9 cellular contexts compared by ENCODE assay signal in the genomic region with DNA sequence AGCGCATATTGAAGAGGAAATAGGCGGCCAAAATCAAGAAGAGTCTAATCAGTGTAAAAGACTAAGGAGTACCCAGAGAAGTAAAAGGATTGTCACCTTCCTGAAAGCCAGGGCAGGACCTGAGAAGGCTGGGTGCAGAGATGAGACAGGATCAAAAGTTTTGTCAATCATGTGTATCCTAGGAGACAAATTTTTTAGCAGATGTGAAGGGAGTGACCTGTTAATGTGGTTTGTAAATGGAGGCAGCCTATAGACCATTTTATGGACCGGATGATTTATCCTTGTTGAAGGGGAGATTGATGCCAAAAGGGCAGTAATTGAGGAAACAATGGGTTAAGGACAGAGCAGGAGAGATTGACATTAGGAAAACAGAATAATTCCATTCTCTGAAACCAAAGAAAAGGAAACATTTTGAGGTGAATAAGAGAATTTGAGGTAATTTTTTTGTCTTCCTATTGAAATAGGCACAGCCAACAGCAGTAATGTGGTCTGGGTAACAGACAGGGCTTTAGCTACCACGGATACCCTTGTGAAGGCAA. TPM values are rescaled to one million over a fixed set of nuclear protein-coding genes. Genes with fewer than 3 reads are reported as not detected.
DNase-seq lines count a peak whose midpoint lies in the region; ATAC-seq, FAIRE-seq and TF ChIP-seq lines count a peak whose summit lies in the region.
"Had no signal": no experiment of that assay in that cellular context is flagged by ENCODE, and none has a peak within 500 bp of the region (broad histone marks: within the 10 kb centered on the region; RNA-seq: fewer than 3 reads in every experiment).

No MANE protein-coding gene starts in this region.

- TF ChIP-seq POLR2A in A549 (IDR thresholded peaks at IDR 0.05; ENCODE audit: low read length) (no peak), erythroblast (IDR thresholded peaks at IDR 0.05; ENCODE audit: low read length) (no peak), stomach (IDR thresholded peaks at IDR 0.05) (no peak)

- TF ChIP-seq RAD21 in A549 (conservative IDR thresholded peaks at IDR 0.05 in 1 of 2, IDR thresholded peaks at IDR 0.05 in 1 of 2), result no peak

- no peak for TF ChIP-seq EP300 in A549 (IDR thresholded peaks at IDR 0.05)
- TF ChIP-seq EP300 in stomach (IDR thresholded peaks at IDR 0.05), result no peak

- POLR2A ChIA-PET in A549 (lab: Yijun Ruan, JAX), result no interaction called here

- CTCF ChIA-PET in A549 (lab: Yijun Ruan, JAX), result interaction anchor here (0.6 kb wide), 1 partner anchor 996 kb away, joined by 3 read pairs; no protein-coding TSS in a partner anchor

- H3K9me3 ChIP-seq in A549, result no peaks in the 10 kb centered on the region
- H3K9me3 ChIP-seq in stomach, result no peaks in the 10 kb centered on the region

- TF ChIP-seq CTCF in A549 (IDR thresholded peaks at IDR 0.05), result no peak
- no peak for TF ChIP-seq CTCF in stomach (IDR thresholded peaks at IDR 0.05)

- H3K4me3 ChIP-seq in A549 (peak overlapping the region; percentile 85), stomach (peak overlapping the region in 3 of 4 donors; percentile 67)
- H3K4me3 ChIP-seq: lung had no signal

- FAIRE-seq in A549 (lab: Jason Lieb, UNC), result no peak

- peak overlapping the region; percentile 93 for H3K4me2 ChIP-seq in A549

- H3K36me3 ChIP-seq in stomach, result peaks cover 0 to 3% (median under 1%) of the 10 kb centered on the region in 4 donors

- DNase-seq in A549 (ENCODE audit: low read depth in 1 of 2, low spot score in 1 of 2) (no peak), NCI-H748 (lab: John Stamatoyannopoulos, UW; ENCODE audit: unreplicated experiment) (peak; percentile 47), erythroblast (lab: John Stamatoyannopoulos, UW) (peak; percentile 77 to 86), stomach (no peak), H4 (ENCODE audit: low spot score) (no peak)

- H3K27ac ChIP-seq in A549, result peak overlapping the region; percentile 94 to 96; a peak in 5 of 6 replicates
- H3K27ac ChIP-seq in stomach, result no peak overlapping the region

- peak; percentile 9 to 12; a peak in 2 of 6 replicates for ATAC-seq in A549
- peak; percentile 5 for ATAC-seq in GM19023 (IDR thresholded peaks at IDR 0.05; ENCODE audit: unreplicated experiment)
- ATAC-seq in HG02623 (IDR thresholded peaks at IDR 0.05; ENCODE audit: unreplicated experiment), result no peak
- no peak for ATAC-seq in HG03469 (IDR thresholded peaks at IDR 0.05; ENCODE audit: unreplicated experiment)

- no peaks in the 10 kb centered on the region for H3K27me3 ChIP-seq in stomach

- intact Hi-C loops in stomach (cut with DNase I; ENCODE audit: low total_unique reads), result loop anchor here (10.0 kb wide), 1 partner anchor 83 kb away; a partner anchor contains a TSS

- H3K4me1 ChIP-seq in A549 (peaks cover 19% of the 10 kb centered on the region), stomach (peaks cover 9 to 43% (median 25%) of the 10 kb centered on the region in 4 donors)

- WGBS in A549 (ENCODE audit: missing lambda C conversion rate), result 4% methylated on average over 4 of the region's 4 CpGs
- WGBS in stomach, 5 donors, result 1 to 5% (median 3%) methylated on average over 4 of the region's 4 CpGs

TF ChIP-seq in A549, 52 proteins besides CTCF, POLR2A, EP300 and RAD21:
- TF ChIP-seq CHD4 (IDR thresholded peaks at IDR 0.05; ENCODE audit: borderline replicate concordance) (no peak), TP53 (CRISPR knock-in tag; IDR thresholded peaks at IDR 0.05) (no peak), JUNB (IDR thresholded peaks at IDR 0.05) (no peak), BHLHE40 (IDR thresholded peaks at IDR 0.05; ENCODE audit: low read depth, low read length) (no peak), POLR2AphosphoS2 (conservative IDR thresholded peaks at IDR 0.05; ENCODE audit: low read length) (no peak), ESRRA (IDR thresholded peaks at IDR 0.05; ENCODE audit: borderline replicate concordance, low read length) (no peak), TFCP2L1 (CRISPR knock-in tag; IDR thresholded peaks at IDR 0.05) (no peak), FOSB (CRISPR knock-in tag; IDR thresholded peaks at IDR 0.05) (no peak), SMC3 (IDR thresholded peaks at IDR 0.05) (no peak)
- TF ChIP-seq, protein P1, sequence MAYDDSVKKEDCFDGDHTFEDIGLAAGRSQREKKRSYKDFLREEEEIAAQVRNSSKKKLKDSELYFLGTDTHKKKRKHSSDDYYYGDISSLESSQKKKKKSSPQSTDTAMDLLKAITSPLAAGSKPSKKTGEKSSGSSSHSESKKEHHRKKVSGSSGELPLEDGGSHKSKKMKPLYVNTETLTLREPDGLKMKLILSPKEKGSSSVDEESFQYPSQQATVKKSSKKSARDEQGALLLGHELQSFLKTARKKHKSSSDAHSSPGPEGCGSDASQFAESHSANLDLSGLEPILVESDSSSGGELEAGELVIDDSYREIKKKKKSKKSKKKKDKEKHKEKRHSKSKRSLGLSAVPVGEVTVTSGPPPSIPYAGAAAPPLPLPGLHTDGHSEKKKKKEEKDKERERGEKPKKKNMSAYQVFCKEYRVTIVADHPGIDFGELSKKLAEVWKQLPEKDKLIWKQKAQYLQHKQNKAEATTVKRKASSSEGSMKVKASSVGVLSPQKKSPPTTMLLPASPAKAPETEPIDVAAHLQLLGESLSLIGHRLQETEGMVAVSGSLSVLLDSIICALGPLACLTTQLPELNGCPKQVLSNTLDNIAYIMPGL (CRISPR knock-in tag; IDR thresholded peaks at IDR 0.05; ENCODE audit: borderline replicate concordance), result no peak
- TF ChIP-seq, protein P2, sequence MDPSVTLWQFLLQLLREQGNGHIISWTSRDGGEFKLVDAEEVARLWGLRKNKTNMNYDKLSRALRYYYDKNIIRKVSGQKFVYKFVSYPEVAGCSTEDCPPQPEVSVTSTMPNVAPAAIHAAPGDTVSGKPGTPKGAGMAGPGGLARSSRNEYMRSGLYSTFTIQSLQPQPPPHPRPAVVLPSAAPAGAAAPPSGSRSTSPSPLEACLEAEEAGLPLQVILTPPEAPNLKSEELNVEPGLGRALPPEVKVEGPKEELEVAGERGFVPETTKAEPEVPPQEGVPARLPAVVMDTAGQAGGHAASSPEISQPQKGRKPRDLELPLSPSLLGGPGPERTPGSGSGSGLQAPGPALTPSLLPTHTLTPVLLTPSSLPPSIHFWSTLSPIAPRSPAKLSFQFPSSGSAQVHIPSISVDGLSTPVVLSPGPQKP (IDR thresholded peaks at IDR 0.05; ENCODE audit: low read depth, low read length), result no peak
- TF ChIP-seq, protein P3, sequence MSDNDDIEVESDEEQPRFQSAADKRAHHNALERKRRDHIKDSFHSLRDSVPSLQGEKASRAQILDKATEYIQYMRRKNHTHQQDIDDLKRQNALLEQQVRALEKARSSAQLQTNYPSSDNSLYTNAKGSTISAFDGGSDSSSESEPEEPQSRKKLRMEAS (IDR thresholded peaks at IDR 0.05), result no peak

RNA-seq across cellular contexts. Expression of a gene that starts 0.9 kb away (rescaled TPM):
- 13.6 and 20.2 TPM in 2 replicates for polyA plus RNA-seq in A549 (2011; rRNA removed)
- 7.0 and 7.4 TPM in 2 replicates for polyA plus RNA-seq in A549 (2012; cell fraction: cytosol; rRNA removed)
- polyA plus RNA-seq in A549 (2012; cell fraction: nucleus; rRNA removed), result 4.8 and 21.9 TPM in 2 replicates
- polyA plus RNA-seq in A549 (2017; fragmentation: RNase III; extraction: RNeasy Plus Mini Kit Qiagen cat#74134 plus additional on column Dnase treatment), result 11.1 to 13.0 TPM (median 11.7 TPM) in 3 replicates
- 9.9 and 10.7 TPM in 2 replicates for polyA minus RNA-seq in A549 (2011; rRNA and poly(A)+ RNA removed)
- 10 to 100 TPM in 1 of 5 donors, 1 to 10 TPM in 4; 1.4 to 25.7 (median 3.6) TPM for total RNA-seq in stomach
- polyA plus RNA-seq in stomach, result 1 to 10 TPM; 2.1 to 7.3 (median 3.1) TPM
- total RNA-seq in H4 (2014; rRNA removed; shearing (Covaris generic)), result 34.6 and 43.0 TPM in 2 replicates

RNA-seq across cellular contexts. Expression of a gene that starts 0.9 kb away (rescaled TPM):
- polyA plus RNA-seq in A549 (2011; rRNA removed), result 10.1 and 14.9 TPM in 2 replicates
- 2.7 and 2.9 TPM in 2 replicates for polyA plus RNA-seq in A549 (2012; cell fraction: cytosol; rRNA removed)
- 1.7 and 4.1 TPM in 2 replicates for polyA plus RNA-seq in A549 (2012; cell fraction: nucleus; rRNA removed)
- polyA plus RNA-seq in A549 (2017; fragmentation: RNase III; extraction: RNeasy Plus Mini Kit Qiagen cat#74134 plus additional on column Dnase treatment), result 6.1 to 7.1 TPM (median 6.5 TPM) in 3 replicates
- polyA minus RNA-seq in A549 (2011; rRNA and poly(A)+ RNA removed), result 3.2 and 5.2 TPM in 2 replicates
- total RNA-seq in stomach, result 10 to 100 TPM in 1 of 5 donors, 1 to 10 TPM in 3, under 1 TPM in 1; 0.89 to 17.1 (median 3.5) TPM
- 1 to 10 TPM; 4.4 to 7.1 (median 5.5) TPM for polyA plus RNA-seq in stomach
- total RNA-seq in H4 (2014; rRNA removed; shearing (Covaris generic)), result 6.9 and 9.7 TPM in 2 replicates

Comparison
In these comparisons a context has a peak if more than half of its experiments do, and no peak if none do; other contexts are left out.
1. ATAC-seq: peak in A549 (2 of 2) and GM19023 (single experiment); none in HG02623 (single experiment) and HG03469 (single experiment).
2. DNase-seq: peak in NCI-H748 (single experiment) and erythroblast (2 of 2); none in A549 (0 of 2), stomach (single experiment) and H4 (single experiment).
3. H3K27ac ChIP-seq: peak in A549 (2 of 2); none in stomach (0 of 5).